27 cellular contexts compared by ENCODE assay signal in genomic region chr5:53116597-53116996, GRCh38.
"Had no signal": no experiment of that assay in that cellular context is flagged by ENCODE, and none has a peak within 500 bp of the region (broad histone marks: within the 10 kb centered on the region; RNA-seq: fewer than 3 reads in every experiment).

No MANE protein-coding gene starts in this region.

- H3K27ac ChIP-seq: colonic mucosa, epithelial cell of prostate, foreskin keratinocyte, gastroesophageal sphincter, lower lobe of right lung, ovary, psoas muscle, thoracic aorta, tibial nerve, upper lobe of left lung had no signal

- H3K36me3 ChIP-seq: colonic mucosa, gastroesophageal sphincter, lower lobe of right lung, ovary, thoracic aorta, tibial nerve, upper lobe of left lung had no signal

- H3K27me3 ChIP-seq: colonic mucosa, foreskin keratinocyte, gastroesophageal sphincter, ovary, tibial nerve, upper lobe of left lung had no signal

- H3K4me3 ChIP-seq: colonic mucosa, gastroesophageal sphincter, lower lobe of right lung, ovary, psoas muscle, thoracic aorta, tibial nerve, upper lobe of left lung had no signal

- H3K4me1 ChIP-seq: colonic mucosa, foreskin keratinocyte, gastroesophageal sphincter, lower lobe of right lung, psoas muscle, tibial nerve, upper lobe of left lung had no signal

- H3K9me3 ChIP-seq: colonic mucosa, gastroesophageal sphincter, lower lobe of right lung, ovary, psoas muscle, thoracic aorta, tibial nerve, upper lobe of left lung had no signal

- DNase-seq: colonic mucosa; effector CD8-positive, alpha-beta T cell; endodermal cell; foreskin keratinocyte; hypothalamus; immature natural killer cell; islet precursor cell; kidney glomerular epithelial cell; left colon; left ventricle myocardium superior; lower lobe of right lung; natural killer cell; occipital lobe; ovary; posterior cingulate gyrus; psoas muscle; right cardiac atrium; small intestine; stimulated activated CD4-positive, alpha-beta T cell treated with anti-CD3 and anti-CD28 coated beads, Interleukin-15, amount 100 ng/mL, for 24 hours; stimulated activated CD4-positive, alpha-beta T cell treated with anti-CD3 and anti-CD28 coated beads, Interleukin-2, amount 100 ng/mL, for 48 hours; stimulated activated naive B cell treated with anti-CD40 and anti-IgM and Interleukin-4, amounts not matched to agents 10 μg/mL and 1 μg/mL and 100 μg/mL, for 72 hours; upper lobe of left lung had no signal

- ATAC-seq: esophagus mucosa; foreskin keratinocyte; gastroesophageal sphincter; left colon; left ventricle myocardium superior; lower lobe of right lung; natural killer cell; psoas muscle; right cardiac atrium; stimulated activated naive B cell treated with anti-CD40 and anti-IgM and Interleukin-4, amounts not matched to agents 10 μg/mL and 1 μg/mL and 100 μg/mL, for 72 hours had no signal
